Comparison of ENCODE assay signal across 10 cellular contexts in genomic region chr6:157536218-157536534, GRCh38.
DNase-seq lines count a peak whose midpoint lies in the region; TF ChIP-seq lines count a peak whose summit lies in the region.
"Had no signal": no experiment of that assay in that cellular context is flagged by ENCODE, and none has a peak within 500 bp of the region (broad histone marks: within the 10 kb centered on the region; RNA-seq: fewer than 3 reads in every experiment).

No MANE protein-coding gene starts in this region.

- H3K36me3 Mint-ChIP-seq in Calu3 (ENCODE audit: insufficient read depth, unreplicated experiment) (peaks cover 16% of the 10 kb centered on the region), MCF 10A (ENCODE audit: insufficient read depth, unreplicated experiment) (no peaks in the 10 kb centered on the region), nephron (ENCODE audit: low read depth) (no peaks in the 10 kb centered on the region)

- H3K4me1 Mint-ChIP-seq in Calu3 (ENCODE audit: low read depth, unreplicated experiment) (peaks cover 58% of the 10 kb centered on the region), MCF 10A (ENCODE audit: insufficient read depth, unreplicated experiment) (peaks cover 16% of the 10 kb centered on the region), nephron (peaks cover 53% of the 10 kb centered on the region)

- intact Hi-C loops in Calu3 (cut with micrococcal nuclease; ENCODE audit: unreplicated experiment), result loop anchor here (5.0 to 10.0 kb wide), 5 partner anchors 41 to 214 kb away; partner anchors contain the start of genes TMEM242 and ZDHHC14
- intact Hi-C loops in MCF 10A (cut with micrococcal nuclease), result no loop called here

- H3K27ac ChIP-seq in KOPT-K1 (ENCODE audit: low read depth, low read length, poor library complexity, severe bottlenecking), result peak overlapping the region; percentile 49

- TF ChIP-seq CTCF in Calu3 (IDR thresholded peaks at IDR 0.05; ENCODE audit: unreplicated experiment), result no peak
- TF ChIP-seq CTCF in MCF 10A (IDR thresholded peaks at IDR 0.05; ENCODE audit: unreplicated experiment), result no peak
- no peak for TF ChIP-seq CTCF in nephron (IDR thresholded peaks at IDR 0.05; ENCODE audit: unreplicated experiment in 3 of 3)

- no peaks in the 10 kb centered on the region for H3K36me3 ChIP-seq in KOPT-K1 (ENCODE audit: insufficient read depth, low read length)
- H3K36me3 ChIP-seq: sigmoid colon had no signal

- no peaks in the 10 kb centered on the region for H3K9me3 ChIP-seq in KOPT-K1 (ENCODE audit: insufficient read depth, low read length, poor library complexity, severe bottlenecking)
- H3K9me3 ChIP-seq: sigmoid colon had no signal

- POLR2A ChIA-PET in MCF 10A (lab: Yijun Ruan, JAX), result interaction anchor here (0.7 to 1.0 kb wide), 4 partner anchors 15 to 317 kb away, joined by 3 to 4 read pairs (median 3); no protein-coding TSS in a partner anchor

- H3K9me3 Mint-ChIP-seq in Calu3 (ENCODE audit: low read depth, unreplicated experiment), result no peaks in the 10 kb centered on the region
- no peaks in the 10 kb centered on the region for H3K9me3 Mint-ChIP-seq in MCF 10A (ENCODE audit: unreplicated experiment)
- H3K9me3 Mint-ChIP-seq in nephron, result no peaks in the 10 kb centered on the region

- H3K27ac Mint-ChIP-seq in Calu3 (ENCODE audit: unreplicated experiment) (peak overlapping the region; percentile 100), MCF 10A (ENCODE audit: low read depth, unreplicated experiment) (peak overlapping the region; percentile 40), nephron (peak overlapping the region; percentile 4 to 69 (median 23))

- H3K4me3 Mint-ChIP-seq in Calu3 (ENCODE audit: low read depth, unreplicated experiment) (peak overlapping the region; percentile 56), MCF 10A (ENCODE audit: unreplicated experiment) (no peak overlapping the region), nephron (no peak overlapping the region)

- DNase-seq in Calu3, result no peak
- no peak for DNase-seq in MCF 10A (ENCODE audit: unreplicated experiment)
- DNase-seq in NCI-H1048 (lab: John Stamatoyannopoulos, UW), result no peak
- DNase-seq in NCI-H1930 (lab: John Stamatoyannopoulos, UW), result no peak
- no peak for DNase-seq in occipital lobe (lab: John Stamatoyannopoulos, UW)
- DNase-seq in H4 (ENCODE audit: low spot score), result no peak
- DNase-seq: effector CD8-positive, alpha-beta T cell; sigmoid colon had no signal

- H3K27me3 Mint-ChIP-seq in Calu3 (ENCODE audit: unreplicated experiment), result no peaks in the 10 kb centered on the region
- no peaks in the 10 kb centered on the region for H3K27me3 Mint-ChIP-seq in MCF 10A (ENCODE audit: insufficient read depth, unreplicated experiment)
- no peaks in the 10 kb centered on the region for H3K27me3 Mint-ChIP-seq in nephron (ENCODE audit: low read depth)

- CTCF ChIA-PET in Calu3 (lab: Charles Lee) (interaction anchor here (1.0 kb wide), 1 partner anchor 78 kb away, joined by 3 read pairs; no protein-coding TSS in a partner anchor), MCF 10A (lab: Yijun Ruan, JAX) (interaction anchor here (0.7 kb wide), 1 partner anchor 13 kb away, joined by 3 read pairs; no protein-coding TSS in a partner anchor)

- BruUV-seq in Calu3 (replicated peaks; lab: Mats Ljungman, UMichigan), result TSS peak; percentile 73
- TSS peak; percentile 50 for BruUV-seq in MCF 10A (replicated peaks; lab: Mats Ljungman, UMichigan)

Comparison
In these comparisons a context has a peak if more than half of its experiments do, and no peak if none do; other contexts are left out.
1. H3K27ac Mint-ChIP-seq: peak in every context shown above with its lines; median percentile 100 in Calu3; 40 in MCF 10A; 23 in nephron.